In the genomic region with DNA sequence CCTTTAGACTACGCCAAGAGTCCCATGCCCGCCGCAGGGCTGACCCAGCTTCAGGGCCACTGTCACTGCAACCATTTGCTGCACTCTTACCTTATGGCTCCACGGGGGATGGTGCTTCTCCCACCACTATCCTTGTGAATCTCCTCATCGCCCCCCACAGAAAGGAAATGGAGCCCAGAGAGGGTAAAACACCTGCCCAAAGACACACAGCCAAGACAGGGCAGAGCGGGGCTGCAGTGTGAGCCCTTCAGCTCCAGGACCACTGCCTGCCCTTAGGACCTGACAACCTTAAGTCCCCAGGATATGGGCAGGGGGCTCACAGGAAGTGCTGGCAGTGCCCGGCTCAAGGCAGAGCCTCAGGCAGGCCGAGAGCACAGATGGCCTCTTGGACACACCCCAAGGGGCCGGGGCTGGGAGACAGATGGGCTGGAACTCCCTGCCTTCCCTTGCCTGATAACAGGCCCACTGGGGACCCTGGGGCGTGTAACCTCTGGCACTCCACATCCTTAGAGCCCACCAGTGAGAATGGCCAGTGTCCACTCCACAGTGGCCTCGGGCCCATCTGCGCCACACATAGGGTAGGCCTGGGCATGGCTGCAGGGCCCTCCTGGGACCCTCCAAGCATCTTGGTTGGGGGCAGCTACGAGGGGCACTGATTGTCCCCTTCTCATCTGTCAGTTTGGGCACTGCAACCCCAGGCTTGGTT, we compare ENCODE assay signal across 16 cellular contexts.
DNase-seq lines count a peak whose midpoint lies in the region; ATAC-seq, FAIRE-seq and TF ChIP-seq lines count a peak whose summit lies in the region.
"Had no signal": no experiment of that assay in that cellular context is flagged by ENCODE, and none has a peak within 500 bp of the region (broad histone marks: within the 10 kb centered on the region; RNA-seq: fewer than 3 reads in every experiment).

No MANE protein-coding gene starts in this region.

- no peak overlapping the region for H2BK12ac ChIP-seq in neuronal stem cell (ENCODE audit: low read length)

- intact Hi-C loops in kidney (cut with DNase I): no loop called here

- H3K27ac ChIP-seq in BLaER1 (no peak overlapping the region), Karpas-422 (ENCODE audit: low read length) (no peak overlapping the region), kidney (ENCODE audit: low read depth in 2 of 2, low read length in 2 of 2) (no peak overlapping the region), neuronal stem cell (replicated peaks; ENCODE audit: low read length) (no peak overlapping the region), small intestine (ENCODE audit: low read depth in 1 of 2, low read length in 1 of 2) (no peak overlapping the region), smooth muscle cell (ENCODE audit: low read depth) (no peak overlapping the region)
- H3K27ac ChIP-seq: HL-60 had no signal

- peak overlapping the region; percentile 26 for H2BK5ac ChIP-seq in neuronal stem cell (ENCODE audit: low read length)

- H3K27me3 ChIP-seq in BLaER1: peaks cover 50% of the 10 kb centered on the region
- H3K27me3 ChIP-seq in Karpas-422 (ENCODE audit: low read length): no peaks in the 10 kb centered on the region
- no peaks in the 10 kb centered on the region for H3K27me3 ChIP-seq in neuronal stem cell (ENCODE audit: control insufficient read depth in 3 of 3, insufficient read depth in 3 of 3, low read depth in 1 of 3, low read length in 3 of 3)
- peaks cover 0 to 4% of the 10 kb centered on the region in 2 donors for H3K27me3 ChIP-seq in small intestine (ENCODE audit: control insufficient read depth in 2 of 2, insufficient read depth in 2 of 2, low read length in 2 of 2)
- H3K27me3 ChIP-seq in smooth muscle cell (ENCODE audit: low read depth): no peaks in the 10 kb centered on the region

- H3K4me2 ChIP-seq in BLaER1 (peak overlapping the region; percentile 88), Karpas-422 (ENCODE audit: low read depth, low read length, poor library complexity, severe bottlenecking) (peak overlapping the region; percentile 70), neuronal stem cell (ENCODE audit: insufficient read depth, low read length, poor library complexity, severe bottlenecking) (no peak overlapping the region), smooth muscle cell (no peak overlapping the region)
- H3K4me2 ChIP-seq: GM23338 had no signal

- H3K4ac ChIP-seq in neuronal stem cell (ENCODE audit: low read length): no peak overlapping the region

- TF ChIP-seq CTCF in kidney (IDR thresholded peaks at IDR 0.05; ENCODE audit: borderline replicate concordance, extremely low read depth, insufficient read depth): no peak
- TF ChIP-seq CTCF in smooth muscle cell (IDR thresholded peaks at IDR 0.05; ENCODE audit: borderline replicate concordance, insufficient read depth, poor library complexity, severe bottlenecking): no peak

- H3K4me3 ChIP-seq in BLaER1 (no peak overlapping the region), Karpas-422 (ENCODE audit: low read length) (peak overlapping the region; percentile 12; the same call in 1 of the 2 replicates), kidney (ENCODE audit: low read length in 2 of 2) (no peak overlapping the region), neuronal stem cell (ENCODE audit: low read length in 2 of 2) (no peak overlapping the region), small intestine (ENCODE audit: low read depth in 1 of 2, low read length in 2 of 2) (no peak overlapping the region), smooth muscle cell (no peak overlapping the region)
- H3K4me3 ChIP-seq: GM23338 had no signal

- ATAC-seq in GM21717 (IDR thresholded peaks at IDR 0.05; ENCODE audit: unreplicated experiment): no peak
- ATAC-seq: CD8-positive, alpha-beta T cell; GM23338 had no signal

- H4K8ac ChIP-seq in neuronal stem cell (ENCODE audit: low read depth, low read length): no peak overlapping the region

- H4K20me1 ChIP-seq in BLaER1: peaks cover 73% of the 10 kb centered on the region
- H4K20me1 ChIP-seq in Karpas-422 (ENCODE audit: insufficient read depth, low read depth, low read length): peaks cover 63% of the 10 kb centered on the region; the same call in 1 of the 2 replicates
- no peaks in the 10 kb centered on the region for H4K20me1 ChIP-seq in smooth muscle cell (ENCODE audit: low read depth)

- H2AFZ ChIP-seq in Karpas-422 (ENCODE audit: low read length) (no peak overlapping the region), neuronal stem cell (ENCODE audit: low read length) (no peak overlapping the region), smooth muscle cell (ENCODE audit: low read depth) (no peak overlapping the region)
- H2AFZ ChIP-seq: GM23338 had no signal

- H3K18ac ChIP-seq in neuronal stem cell (ENCODE audit: low read length): peak overlapping the region; percentile 77

- peak overlapping the region; percentile 61 for H3K14ac ChIP-seq in neuronal stem cell (ENCODE audit: low read length)

- no peak overlapping the region for H3K9ac ChIP-seq in BLaER1
- no peak overlapping the region for H3K9ac ChIP-seq in Karpas-422 (ENCODE audit: low read length)
- H3K9ac ChIP-seq in kidney (ENCODE audit: low read length in 2 of 2): no peak overlapping the region
- no peak overlapping the region for H3K9ac ChIP-seq in neuronal stem cell (ENCODE audit: low read depth, low read length, poor library complexity)
- H3K9ac ChIP-seq in smooth muscle cell (ENCODE audit: low read depth): no peak overlapping the region

- FAIRE-seq in kidney (lab: Jason Lieb, UNC) (no peak), small intestine (lab: Jason Lieb, UNC) (no peak)
- FAIRE-seq: A204.1, GM18507 had no signal

- DNase-seq in Karpas-422: no peak
- DNase-seq in kidney: peak; percentile 45
- no peak for DNase-seq in neuronal stem cell (ENCODE audit: low spot score)
- DNase-seq in small intestine: no peak
- no peak for DNase-seq in smooth muscle cell (lab: John Stamatoyannopoulos, UW; ENCODE audit: unreplicated experiment)
- DNase-seq: CD8-positive, alpha-beta T cell; COR-L47; H9; IMR-90; KG1 had no signal

- H3K23ac ChIP-seq in neuronal stem cell (ENCODE audit: low read depth, low read length, poor library complexity): no peak overlapping the region

- H3K36me3 ChIP-seq in BLaER1: no peaks in the 10 kb centered on the region
- no peaks in the 10 kb centered on the region for H3K36me3 ChIP-seq in Karpas-422 (ENCODE audit: insufficient read depth, low read length)
- H3K36me3 ChIP-seq in kidney (ENCODE audit: control insufficient read depth in 1 of 2, insufficient read depth in 2 of 2, low read length in 2 of 2): no peaks in the 10 kb centered on the region
- no peaks in the 10 kb centered on the region for H3K36me3 ChIP-seq in neuronal stem cell (replicated peaks in 1 of 2; ENCODE audit: control insufficient read depth in 2 of 2, insufficient read depth in 2 of 2, low read length in 2 of 2)
- no peaks in the 10 kb centered on the region for H3K36me3 ChIP-seq in small intestine (ENCODE audit: control insufficient read depth in 2 of 2, insufficient read depth in 2 of 2, low read length in 2 of 2)
- no peaks in the 10 kb centered on the region for H3K36me3 ChIP-seq in smooth muscle cell (ENCODE audit: low read depth)

- H2BK120ac ChIP-seq in neuronal stem cell (ENCODE audit: low read depth, low read length): no peak overlapping the region

- no CpG with 5 or more reads among the region's 13 CpGs for WGBS in neuronal stem cell (ENCODE audit: extremely low coverage in 2 of 2, insufficient read length in 2 of 2, insufficient replicate concordance in 1 of 2), 2 donors
- 70 to 80% (median 72%) methylated on average over 12 to 13 of the region's 13 CpGs for WGBS in small intestine, 3 donors
- WGBS in smooth muscle cell (ENCODE audit: low lambda C conversion rate): 82% methylated on average over 13 of the region's 13 CpGs

- H3K79me1 ChIP-seq in neuronal stem cell (ENCODE audit: low read depth, low read length): no peaks in the 10 kb centered on the region

- H3K9me3 ChIP-seq in BLaER1 (no peaks in the 10 kb centered on the region), Karpas-422 (ENCODE audit: low read length) (no peaks in the 10 kb centered on the region), kidney (ENCODE audit: control insufficient read depth in 1 of 2, low read length in 2 of 2) (no peaks in the 10 kb centered on the region), neuronal stem cell (replicated peaks in 1 of 2; ENCODE audit: control insufficient read depth in 2 of 2, insufficient read depth in 1 of 2, low read depth in 1 of 2, low read length in 2 of 2) (no peaks in the 10 kb centered on the region), small intestine (ENCODE audit: control insufficient read depth, low read depth) (no peaks in the 10 kb centered on the region), smooth muscle cell (replicated peaks; ENCODE audit: low read depth) (no peaks in the 10 kb centered on the region)

- H3K4me1 ChIP-seq in BLaER1: peaks cover 95% of the 10 kb centered on the region
- peaks cover 27% of the 10 kb centered on the region for H3K4me1 ChIP-seq in Karpas-422 (ENCODE audit: low read length)
- no peaks in the 10 kb centered on the region for H3K4me1 ChIP-seq in kidney (ENCODE audit: control insufficient read depth in 1 of 2, insufficient read depth in 1 of 2, low read depth in 1 of 2, low read length in 2 of 2)
- H3K4me1 ChIP-seq in neuronal stem cell (ENCODE audit: control insufficient read depth in 2 of 2, insufficient read depth in 1 of 2, low read depth in 1 of 2, low read length in 2 of 2): peaks cover 3 to 13% of the 10 kb centered on the region in 2 donors
- H3K4me1 ChIP-seq in small intestine (ENCODE audit: control insufficient read depth in 2 of 2, insufficient read depth in 1 of 2, low read depth in 1 of 2, low read length in 1 of 2): no peaks in the 10 kb centered on the region
- peaks cover 9% of the 10 kb centered on the region for H3K4me1 ChIP-seq in smooth muscle cell (ENCODE audit: low read depth)

- H3K79me2 ChIP-seq in Karpas-422 (ENCODE audit: low read length) (no peaks in the 10 kb centered on the region), smooth muscle cell (ENCODE audit: low read depth) (no peaks in the 10 kb centered on the region)

- no peak overlapping the region for H4K91ac ChIP-seq in neuronal stem cell (ENCODE audit: low read depth, low read length, poor library complexity)

- H3F3A ChIP-seq in smooth muscle cell (ENCODE audit: low read depth): no peaks in the 10 kb centered on the region

- H2AK5ac ChIP-seq in neuronal stem cell (ENCODE audit: low read depth, low read length): peak overlapping the region; percentile 84

- H3K9me2 ChIP-seq in Karpas-422 (replicated peaks; ENCODE audit: insufficient read depth, low read length): no peaks in the 10 kb centered on the region

- H2BK15ac ChIP-seq in neuronal stem cell (ENCODE audit: low read length): no peak overlapping the region

Comparison
In these comparisons a context has a peak if more than half of its experiments do, and no peak if none do; other contexts are left out.
1. H3K4me2 ChIP-seq: peak in BLaER1 (single experiment) and Karpas-422 (single experiment); none in neuronal stem cell (single experiment) and smooth muscle cell (single experiment).